Comparison of ENCODE assay signal across 11 cellular contexts in the genomic region with DNA sequence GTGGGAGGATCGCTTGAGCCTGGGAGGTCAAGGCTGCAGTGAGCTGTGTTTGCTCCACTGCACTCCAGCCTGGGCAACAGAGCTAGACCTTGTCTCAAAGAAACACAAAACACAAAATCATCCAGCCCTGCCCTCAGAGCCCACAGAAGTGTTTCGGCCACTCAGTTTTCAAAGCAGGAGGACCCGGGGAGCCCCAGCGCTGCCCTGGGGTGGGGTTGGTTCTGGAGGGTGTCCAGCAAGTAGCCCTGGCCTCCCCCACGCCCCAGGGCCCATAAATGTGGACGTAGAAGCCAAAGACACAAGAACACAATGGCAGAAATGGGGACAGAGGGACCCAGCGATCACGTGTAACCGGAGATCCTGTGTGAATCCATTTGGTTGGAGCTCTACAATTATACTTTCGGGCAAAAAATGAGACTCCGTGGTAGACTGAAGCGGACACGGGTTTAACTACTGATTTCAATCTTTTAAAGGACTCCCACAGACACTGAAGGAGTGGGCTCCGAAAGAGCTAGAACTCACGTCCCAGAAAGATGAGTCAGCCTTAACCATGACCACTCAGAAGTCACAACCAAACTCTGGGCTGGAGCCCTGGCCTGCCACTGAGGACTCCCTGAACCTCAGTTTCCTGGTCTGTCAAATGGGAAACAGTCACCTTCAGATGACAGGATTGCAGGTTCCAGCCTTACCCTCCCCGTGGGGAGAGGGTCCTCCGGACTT. TPM values are rescaled to one million over a fixed set of nuclear protein-coding genes. Genes with fewer than 3 reads are reported as not detected.
DNase-seq lines count a peak whose midpoint lies in the region; TF ChIP-seq lines count a peak whose summit lies in the region.
"Had no signal": no experiment of that assay in that cellular context is flagged by ENCODE, and none has a peak within 500 bp of the region (broad histone marks: within the 10 kb centered on the region; RNA-seq: fewer than 3 reads in every experiment).

No MANE protein-coding gene starts in this region.

- H3K9me3 ChIP-seq in breast epithelium (no peaks in the 10 kb centered on the region), SK-N-SH (no peaks in the 10 kb centered on the region)

- CTCF ChIA-PET in MCF 10A (lab: Yijun Ruan, JAX), result interaction anchor here (0.6 to 5.3 kb wide), 3 partner anchors 8 to 43 kb away, joined by 3 to 36 read pairs (median 4); no protein-coding TSS in a partner anchor
- CTCF ChIA-PET in SK-N-SH (lab: Yijun Ruan, JAX), result interaction anchor here (0.9 to 7.3 kb wide), 4 partner anchors 9 to 73 kb away, joined by 3 to 55 read pairs (median 3); no protein-coding TSS in a partner anchor

- H3K9me3 Mint-ChIP-seq in MCF 10A (ENCODE audit: unreplicated experiment), result no peaks in the 10 kb centered on the region
- H3K9me3 Mint-ChIP-seq in nephron progenitor cell, result no peaks in the 10 kb centered on the region
- H3K9me3 Mint-ChIP-seq: CD4-positive, alpha-beta T cell; central memory CD8-positive, alpha-beta T cell had no signal

- BruUV-seq in MCF 10A (replicated peaks; lab: Mats Ljungman, UMichigan), result no TSS peak

- H3K4me1 Mint-ChIP-seq in MCF 10A (ENCODE audit: insufficient read depth, unreplicated experiment), result no peaks in the 10 kb centered on the region
- peaks cover 21% of the 10 kb centered on the region for H3K4me1 Mint-ChIP-seq in nephron progenitor cell

- H3K27ac Mint-ChIP-seq in MCF 10A (ENCODE audit: low read depth, unreplicated experiment) (no peak overlapping the region), nephron progenitor cell (no peak overlapping the region)
- H3K27ac Mint-ChIP-seq: CD4-positive, alpha-beta T cell had no signal

- 39% methylated on average over 17 of the region's 17 CpGs for WGBS in SK-N-SH (ENCODE audit: low lambda C conversion rate)

- POLR2A ChIA-PET in MCF 10A (lab: Yijun Ruan, JAX) (no interaction called here), SK-N-SH (lab: Yijun Ruan, JAX) (no interaction called here)

- H3K27me3 ChIP-seq in breast epithelium (no peaks in the 10 kb centered on the region), SK-N-SH (ENCODE audit: insufficient read depth) (no peaks in the 10 kb centered on the region)

- H4K20me1 ChIP-seq in SK-N-SH (ENCODE audit: insufficient read depth), result no peaks in the 10 kb centered on the region

- peak overlapping the region; percentile 38; the same call in 1 of the 2 replicates for H3K9ac ChIP-seq in SK-N-SH

- H3K36me3 ChIP-seq in breast epithelium, result no peaks in the 10 kb centered on the region
- H3K36me3 ChIP-seq in SK-N-SH (replicated peaks in 1 of 2; ENCODE audit: control insufficient read depth in 1 of 2, insufficient read depth in 2 of 2, low read length in 1 of 2), result no peaks in the 10 kb centered on the region

- intact Hi-C loops in MCF 10A (cut with micrococcal nuclease), result no loop called here
- intact Hi-C loops in breast epithelium (cut with DNase I; ENCODE audit: low total_unique reads), result no loop called here

- H3K36me3 Mint-ChIP-seq in MCF 10A (ENCODE audit: insufficient read depth, unreplicated experiment) (no peaks in the 10 kb centered on the region), nephron progenitor cell (ENCODE audit: low read depth) (no peaks in the 10 kb centered on the region)

- H3K4me1 ChIP-seq in breast epithelium (no peaks in the 10 kb centered on the region), SK-N-SH (ENCODE audit: control insufficient read depth in 1 of 2, insufficient read depth in 2 of 2, low read depth in 1 of 2, low read length in 1 of 2) (0 out of 4 replicates have a peak, but pooled peaks cover 0 to 6% of the 10 kb centered on the region in 2 experiments)

- DNase-seq in MCF 10A (ENCODE audit: unreplicated experiment) (peak; percentile 35), breast epithelium (ENCODE audit: low spot score in 2 of 2) (no peak), SK-N-SH (no peak), fibroblast of mammary gland (ENCODE audit: low read depth) (peak; percentile 78), stromal cell of bone marrow (ENCODE audit: low read depth) (peak; percentile 59), NCI-H748 treated with DMSO at 0.1 percent for 48 hours (lab: John Stamatoyannopoulos, UW) (no peak), nephron progenitor cell (no peak), SKM-1 (lab: John Stamatoyannopoulos, UW; ENCODE audit: unreplicated experiment) (no peak)
- DNase-seq: CD4-positive, alpha-beta T cell; NCI-H2029 treated with DMSO at 0.1 percent for 48 hours had no signal

- no peak overlapping the region for H3K4me3 ChIP-seq in breast epithelium
- H3K4me3 ChIP-seq in SK-N-SH (ENCODE audit: low read depth in 2 of 2, low read length in 1 of 2), result peak overlapping the region in 1 of 2 experiments; percentile 27; a peak in 1 of 4 replicates
- no peak overlapping the region for H3K4me3 ChIP-seq in fibroblast of mammary gland (ENCODE audit: control insufficient read depth, low read depth, low read length)

- no peak for TF ChIP-seq RAD21 in SK-N-SH (IDR thresholded peaks at IDR 0.05; ENCODE audit: low read length)

- TF ChIP-seq EP300 in SK-N-SH (IDR thresholded peaks at IDR 0.05; ENCODE audit: borderline replicate concordance in 1 of 2, low read depth in 1 of 2, low read length in 1 of 2), result 0 out of 4 replicates have a peak, but pooled peaks of 1 of the 2 experiments have one; percentile 24

- H2AFZ ChIP-seq in SK-N-SH (ENCODE audit: low read depth), result peak overlapping the region; percentile 12; the same call in 1 of the 2 replicates

- TF ChIP-seq CTCF in MCF 10A (IDR thresholded peaks at IDR 0.05; ENCODE audit: unreplicated experiment) (no peak), breast epithelium (IDR thresholded peaks at IDR 0.05) (no peak), SK-N-SH (IDR thresholded peaks at IDR 0.05) (no peak), fibroblast of mammary gland (conservative IDR thresholded peaks at IDR 0.05; ENCODE audit: control insufficient read depth, insufficient read depth, low read depth, low read length) (no peak), nephron progenitor cell (IDR thresholded peaks at IDR 0.05) (no peak)

- H3K9me2 ChIP-seq in SK-N-SH, result no peaks in the 10 kb centered on the region

- TF ChIP-seq POLR2A in breast epithelium (IDR thresholded peaks at IDR 0.05), result no peak

- H3K27me3 Mint-ChIP-seq in MCF 10A (ENCODE audit: insufficient read depth, unreplicated experiment) (no peaks in the 10 kb centered on the region), nephron progenitor cell (ENCODE audit: low read depth, poor library complexity) (peaks cover 31% of the 10 kb centered on the region)
- H3K27me3 Mint-ChIP-seq: CD4-positive, alpha-beta T cell; central memory CD8-positive, alpha-beta T cell had no signal

- H3K4me3 Mint-ChIP-seq in MCF 10A (ENCODE audit: unreplicated experiment) (no peak overlapping the region), nephron progenitor cell (no peak overlapping the region)
- H3K4me3 Mint-ChIP-seq: CD4-positive, alpha-beta T cell; central memory CD8-positive, alpha-beta T cell had no signal

- H3K4me2 ChIP-seq in SK-N-SH, result peak overlapping the region; percentile 64

- peaks cover 27% of the 10 kb centered on the region for H3F3A ChIP-seq in SK-N-SH (replicated peaks; ENCODE audit: insufficient read depth)

- H3K27ac ChIP-seq in breast epithelium, result peak overlapping the region in 1 of 2 donors; percentile 52
- peak overlapping the region in 1 of 2 experiments; percentile 78; a peak in 2 of 4 replicates for H3K27ac ChIP-seq in SK-N-SH (ENCODE audit: low read depth in 2 of 2, low read length in 1 of 2)

- H3K79me2 ChIP-seq in SK-N-SH (ENCODE audit: insufficient read depth), result no peaks in the 10 kb centered on the region

TF ChIP-seq in SK-N-SH, 30 proteins besides CTCF, POLR2A, EP300 and RAD21:
- TF ChIP-seq RCOR1 (IDR thresholded peaks at IDR 0.05; ENCODE audit: low read length), result no peak
- peak; percentile 79 for TF ChIP-seq FOSL2 (IDR thresholded peaks at IDR 0.05; ENCODE audit: borderline replicate concordance, low read depth)
- no peak; the same call in 1 of the 2 replicates for TF ChIP-seq JUND (IDR thresholded peaks at IDR 0.05)
- TF ChIP-seq, protein P1, sequence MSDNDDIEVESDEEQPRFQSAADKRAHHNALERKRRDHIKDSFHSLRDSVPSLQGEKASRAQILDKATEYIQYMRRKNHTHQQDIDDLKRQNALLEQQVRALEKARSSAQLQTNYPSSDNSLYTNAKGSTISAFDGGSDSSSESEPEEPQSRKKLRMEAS (IDR thresholded peaks at IDR 0.05; ENCODE audit: low read depth), result 0 out of 2 replicates have a peak, but pooled peaks have one; percentile 27
- TF ChIP-seq YY1 (IDR thresholded peaks at IDR 0.05; ENCODE audit: low read depth), result no peak; the same call in 1 of the 2 replicates

RNA-seq across cellular contexts. Expression of a gene that starts 9.0 kb away (rescaled TPM):
- total RNA-seq in MCF 10A (2022), result 0.22 TPM in 1 of 2 replicates, not detected in the other
- total RNA-seq in breast epithelium, result 10 to 100 TPM in 2 of 3 donors, 1 to 10 TPM in 1; 6.9 to 25.1 (median 10.5) TPM
- 0.03 and 0.07 TPM in 2 replicates for polyA plus RNA-seq in SK-N-SH (2012; rRNA removed)
- polyA plus RNA-seq in SK-N-SH (2012; cell fraction: cytosol; rRNA removed), result 0.01 and 0.04 TPM in 2 replicates
- polyA plus RNA-seq in SK-N-SH (2012; cell fraction: nucleus; rRNA removed), result 0.08 and 0.13 TPM in 2 replicates

RNA-seq across cellular contexts. Expression of a gene that starts 29.2 kb away (rescaled TPM):
- total RNA-seq in MCF 10A (2022), result 42.4 and 52.6 TPM in 2 replicates
- total RNA-seq in breast epithelium, result 10 to 100 TPM; 10.5 to 12.0 (median 11.5) TPM
- 22.6 and 29.9 TPM in 2 replicates for polyA plus RNA-seq in SK-N-SH (2012; rRNA removed)
- polyA plus RNA-seq in SK-N-SH (2012; cell fraction: cytosol; rRNA removed), result 14.6 and 19.9 TPM in 2 replicates
- polyA plus RNA-seq in SK-N-SH (2012; cell fraction: nucleus; rRNA removed), result 20.3 and 21.2 TPM in 2 replicates

Comparison
In these comparisons a context has a peak if more than half of its experiments do, and no peak if none do; other contexts are left out.
1. DNase-seq: peak in MCF 10A (single experiment), fibroblast of mammary gland (single experiment) and stromal cell of bone marrow (single experiment); none in breast epithelium (0 of 2), SK-N-SH (single experiment), NCI-H748 treated with DMSO at 0.1 percent for 48 hours (single experiment), nephron progenitor cell (single experiment) and SKM-1 (single experiment).